Comparison of ENCODE assay signal across 27 cellular contexts in the genomic region with DNA sequence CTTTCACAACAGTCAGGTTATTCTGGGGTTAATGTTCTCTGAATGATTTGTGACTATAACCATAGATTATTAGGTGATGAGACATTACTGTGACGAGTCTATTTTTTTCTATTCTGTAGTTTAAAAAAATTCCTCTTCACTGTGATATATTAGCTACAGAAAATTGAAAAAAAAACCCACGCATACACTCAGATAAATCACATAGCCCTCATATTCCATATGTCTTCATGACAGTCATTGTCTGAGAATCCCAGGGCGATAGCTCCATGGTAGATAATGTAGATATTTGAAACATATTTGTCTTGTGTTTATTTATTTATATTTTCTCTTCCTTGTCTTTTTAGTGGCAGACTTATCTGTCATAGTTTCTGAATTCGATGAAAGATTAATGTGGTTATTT.
"Had no signal": no experiment of that assay in that cellular context is flagged by ENCODE, and none has a peak within 500 bp of the region (broad histone marks: within the 10 kb centered on the region; RNA-seq: fewer than 3 reads in every experiment).

No MANE protein-coding gene starts in this region.

- H3K36me3 Mint-ChIP-seq: activated naive CD4-positive, alpha-beta T cell treated with anti-CD3 and anti-CD28 coated beads, Interleukin-2, amount 10 ng/mL, durations not matched to agents 7 days and 5 days; activated naive CD8-positive, alpha-beta T cell treated with anti-CD3 and anti-CD28 coated beads, Interleukin-2, amount 10 ng/mL, durations not matched to agents 7 days and 5 days had no signal

- ATAC-seq: left lung; lower lobe of right lung; stimulated activated memory B cell treated with anti-CD40 and anti-IgM and Interleukin-4, amounts not matched to agents 10 μg/mL and 1 μg/mL and 100 μg/mL, for 72 hours had no signal

- H3K36me3 ChIP-seq: esophagus muscularis mucosa, left lung, lower lobe of right lung, ovary, prostate gland, stomach, tibial artery had no signal

- H3K27me3 Mint-ChIP-seq: activated CD4-positive, alpha-beta memory T cell treated with anti-CD3 and anti-CD28 coated beads for 36 hours; activated naive CD4-positive, alpha-beta T cell treated with anti-CD3 and anti-CD28 coated beads, Interleukin-2, amount 10 ng/mL, durations not matched to agents 7 days and 5 days; naive B cell; stimulated activated memory B cell treated with anti-CD40 and anti-IgM and Interleukin-4, amounts not matched to agents 10 μg/mL and 1 μg/mL and 100 μg/mL, for 72 hours had no signal

- H3K27me3 ChIP-seq: esophagus muscularis mucosa, ovary, stomach, tibial artery had no signal

- H3K4me3 ChIP-seq: esophagus muscularis mucosa, left lung, lower lobe of right lung, ovary, prostate gland, smooth muscle cell, stomach, tibial artery had no signal

- FAIRE-seq: islet of Langerhans had no signal

- H3K4me3 Mint-ChIP-seq: activated CD4-positive, alpha-beta memory T cell treated with anti-CD3 and anti-CD28 coated beads for 36 hours; activated CD4-positive, alpha-beta T cell treated with anti-CD3 and anti-CD28 coated beads, Interleukin-2, amount 10 ng/mL, durations not matched to agents 24 days and 14 days; activated naive CD4-positive, alpha-beta T cell treated with anti-CD3 and anti-CD28 coated beads, Interleukin-2, amount 10 ng/mL, durations not matched to agents 7 days and 5 days; activated naive CD8-positive, alpha-beta T cell treated with anti-CD3 and anti-CD28 coated beads, Interleukin-2, amount 10 ng/mL, durations not matched to agents 7 days and 5 days; activated T-helper 1 cell treated with anti-CD3 and anti-CD28 coated beads, Interleukin-12 subunit alpha, Interleukin-12 subunit beta, Interleukin-2, Interleukin-4 antibody, amounts not matched to agents 30 ng/mL and 10 ng/mL and 1 ng/mL, durations not matched to agents 14 hours and 24 hours and 36 hours; naive B cell; stimulated activated memory B cell treated with anti-CD40 and anti-IgM and Interleukin-4, amounts not matched to agents 10 μg/mL and 1 μg/mL and 100 μg/mL, for 72 hours had no signal

- H3K4me1 Mint-ChIP-seq: activated CD4-positive, alpha-beta T cell treated with anti-CD3 and anti-CD28 coated beads, Interleukin-2, amount 10 ng/mL, durations not matched to agents 24 days and 14 days; activated naive CD4-positive, alpha-beta T cell treated with anti-CD3 and anti-CD28 coated beads, Interleukin-2, amount 10 ng/mL, durations not matched to agents 7 days and 5 days had no signal

- DNase-seq: activated CD4-positive, alpha-beta memory T cell treated with anti-CD3 and anti-CD28 coated beads for 36 hours; activated CD4-positive, alpha-beta T cell treated with anti-CD3 and anti-CD28 coated beads, Interleukin-2, amount 10 ng/mL, durations not matched to agents 24 days and 14 days; activated CD4-positive, CD25-positive, alpha-beta regulatory T cell treated with anti-CD3 and anti-CD28 coated beads, Interleukin-2, amount 50 U/mL, for 72 hours; activated CD8-positive, alpha-beta memory T cell treated with anti-CD3 and anti-CD28 coated beads, Interleukin-2, amount 50 U/mL, for 4 hours; activated gamma-delta T cell; activated naive CD4-positive, alpha-beta T cell treated with anti-CD3 and anti-CD28 coated beads, Interleukin-2, amount 10 ng/mL, durations not matched to agents 7 days and 5 days; activated naive CD8-positive, alpha-beta T cell treated with anti-CD3 and anti-CD28 coated beads, Interleukin-2, amount 10 ng/mL, durations not matched to agents 7 days and 5 days; activated T-cell treated with anti-CD3 and anti-CD28 coated beads, Interleukin-2, amount 50 U/mL, for 1 hour; cortex of kidney; foreskin melanocyte; left lung; lower lobe of right lung; mesendoderm; naive B cell; ovary; stimulated activated CD4-positive, alpha-beta T cell treated with anti-CD3 and anti-CD28 coated beads, Interleukin-1b, Interleukin-23, amount 100 ng/mL, for 48 hours; stimulated activated CD4-positive, alpha-beta T cell treated with anti-CD3 and anti-CD28 coated beads, Interleukin-4, amount 100 ng/mL, for 4 hours; stimulated activated CD8-positive, alpha-beta memory T cell treated with anti-CD3 and anti-CD28 coated beads, Interleukin-4, amount 100 ng/mL, for 48 hours; stomach; T-helper 2 cell; tibial artery had no signal

- H3K4me2 ChIP-seq: smooth muscle cell had no signal

- H3K27ac Mint-ChIP-seq: activated CD4-positive, alpha-beta memory T cell treated with anti-CD3 and anti-CD28 coated beads for 36 hours; activated CD4-positive, alpha-beta T cell treated with anti-CD3 and anti-CD28 coated beads, Interleukin-2, amount 10 ng/mL, durations not matched to agents 24 days and 14 days; activated naive CD4-positive, alpha-beta T cell treated with anti-CD3 and anti-CD28 coated beads, Interleukin-2, amount 10 ng/mL, durations not matched to agents 7 days and 5 days; activated naive CD8-positive, alpha-beta T cell treated with anti-CD3 and anti-CD28 coated beads, Interleukin-2, amount 10 ng/mL, durations not matched to agents 7 days and 5 days; activated T-helper 1 cell treated with anti-CD3 and anti-CD28 coated beads, Interleukin-12 subunit alpha, Interleukin-12 subunit beta, Interleukin-2, Interleukin-4 antibody, amounts not matched to agents 30 ng/mL and 10 ng/mL and 1 ng/mL, durations not matched to agents 14 hours and 24 hours and 36 hours; stimulated activated memory B cell treated with anti-CD40 and anti-IgM and Interleukin-4, amounts not matched to agents 10 μg/mL and 1 μg/mL and 100 μg/mL, for 72 hours had no signal

- H3K9me3 Mint-ChIP-seq: activated CD4-positive, alpha-beta T cell treated with anti-CD3 and anti-CD28 coated beads, Interleukin-2, amount 10 ng/mL, durations not matched to agents 24 days and 14 days; activated naive CD4-positive, alpha-beta T cell treated with anti-CD3 and anti-CD28 coated beads, Interleukin-2, amount 10 ng/mL, durations not matched to agents 7 days and 5 days; activated naive CD8-positive, alpha-beta T cell treated with anti-CD3 and anti-CD28 coated beads, Interleukin-2, amount 10 ng/mL, durations not matched to agents 7 days and 5 days; naive B cell had no signal

- H3K4me1 ChIP-seq: left lung, lower lobe of right lung, prostate gland had no signal

- H3K27ac ChIP-seq: esophagus muscularis mucosa, left lung, lower lobe of right lung, ovary, prostate gland, stomach, tibial artery had no signal

- H3K9me3 ChIP-seq: esophagus muscularis mucosa, left lung, lower lobe of right lung, ovary, prostate gland, stomach, tibial artery had no signal
